ENCODE assay signal across 15 cellular contexts in the genomic region with DNA sequence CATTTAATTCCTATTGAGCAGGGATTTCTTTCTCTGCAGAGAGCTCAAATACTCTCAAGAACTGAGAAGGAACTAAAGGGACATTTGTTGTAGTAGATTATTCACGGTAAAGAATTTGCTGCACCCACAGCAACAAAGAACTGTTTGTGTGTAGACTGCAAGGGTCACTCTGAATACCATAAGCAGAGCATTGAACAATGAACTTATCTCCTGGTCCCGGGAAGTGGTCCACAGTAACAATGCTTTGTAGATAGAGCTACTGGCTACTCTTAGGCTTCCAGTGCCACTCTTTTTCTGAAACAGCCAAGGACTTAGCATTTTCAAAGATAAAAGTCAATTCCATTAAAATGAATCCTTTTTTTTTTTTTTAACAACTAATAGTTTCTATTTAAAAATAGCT.
"Had no signal": no experiment of that assay in that cellular context is flagged by ENCODE, and none has a peak within 500 bp of the region (broad histone marks: within the 10 kb centered on the region; RNA-seq: fewer than 3 reads in every experiment).

No MANE protein-coding gene starts in this region.

- H3K36me3 ChIP-seq: esophagus squamous epithelium, lower lobe of right lung, SJSA1 had no signal

- H3K4me1 ChIP-seq: foreskin keratinocyte, SJSA1 had no signal

- H3K27me3 ChIP-seq: esophagus squamous epithelium, foreskin keratinocyte, SJSA1 had no signal

- DNase-seq: activated naive CD4-positive, alpha-beta T cell treated with anti-CD3 and anti-CD28 coated beads for 36 hours; activated naive CD8-positive, alpha-beta T cell treated with anti-CD3 and anti-CD28 coated beads, Interleukin-2, amount 50 U/mL, for 24 hours; aorta; caudate nucleus; esophagus squamous epithelium; foreskin keratinocyte; head of caudate nucleus; left colon; lower lobe of right lung; naive B cell; nucleus accumbens; right cardiac atrium; SW 1271 had no signal

- ATAC-seq: activated CD4-positive, CD25-positive, alpha-beta regulatory T cell treated with anti-CD3 and anti-CD28 coated beads, Interleukin-2, amount 50 U/mL, for 24 hours; activated naive CD8-positive, alpha-beta T cell treated with anti-CD3 and anti-CD28 coated beads, Interleukin-2, amount 50 U/mL, for 24 hours; foreskin keratinocyte; left colon; lower lobe of right lung; right cardiac atrium had no signal

- H3K27ac ChIP-seq: esophagus squamous epithelium, foreskin keratinocyte, lower lobe of right lung, SJSA1 had no signal

- H3K4me3 ChIP-seq: esophagus squamous epithelium, lower lobe of right lung, SJSA1 had no signal

- H3K9me3 ChIP-seq: esophagus squamous epithelium, lower lobe of right lung, SJSA1 had no signal
